ENCODE assay signal across 21 cellular contexts in the genomic region with DNA sequence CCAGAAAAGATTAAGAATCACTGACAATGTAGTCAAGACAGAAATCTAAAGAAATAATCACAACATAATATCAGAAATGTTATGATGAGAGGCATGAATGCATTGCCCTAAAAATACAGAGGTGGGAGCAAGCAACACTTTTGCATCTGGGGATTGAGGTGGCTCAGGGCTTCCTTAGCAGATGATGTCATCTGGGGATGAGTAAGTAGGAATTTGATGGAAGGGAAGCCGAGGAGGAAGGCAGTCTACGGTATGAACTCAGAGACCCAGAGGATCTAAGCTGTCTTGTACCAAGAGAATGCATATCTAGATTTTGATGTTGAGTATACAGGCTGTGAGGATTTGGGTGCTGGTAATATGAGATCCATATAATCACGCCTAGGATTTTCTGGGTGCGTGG.
A peak's percentile ranks its signal among the peaks of the same experiment; 100 is the strongest.
DNase-seq lines count a peak whose midpoint lies in the region; ATAC-seq and TF ChIP-seq lines count a peak whose summit lies in the region.
"Had no signal": no experiment of that assay in that cellular context is flagged by ENCODE, and none has a peak within 500 bp of the region (broad histone marks: within the 10 kb centered on the region; RNA-seq: fewer than 3 reads in every experiment).

No MANE protein-coding gene starts in this region.

- BruUV-seq in PC-3 (replicated peaks; lab: Mats Ljungman, UMichigan), result no TSS peak

- no peak for TF ChIP-seq CTCF in PC-3 (conservative IDR thresholded peaks at IDR 0.05; ENCODE audit: low read depth, low read length)
- no peak for TF ChIP-seq CTCF in fibroblast of lung (conservative IDR thresholded peaks at IDR 0.05 in 1 of 2, IDR thresholded peaks at IDR 0.05 in 1 of 2; ENCODE audit: low read depth in 1 of 2, low read length in 2 of 2)
- no peak for TF ChIP-seq CTCF in CD14-positive monocyte (IDR thresholded peaks at IDR 0.05)

- H3K9ac ChIP-seq in PC-3 (ENCODE audit: low read length) (no peak overlapping the region), fibroblast of lung (ENCODE audit: insufficient read depth, low read length) (no peak overlapping the region)

- no peaks in the 10 kb centered on the region for H3F3A ChIP-seq in PC-3 (ENCODE audit: low read length, unreplicated experiment)

- ATAC-seq in PC-3 (peak; percentile 24; the same call in 1 of the 2 replicates), T-cell (replicated peaks in 1 of 4) (no peak)
- ATAC-seq: gastroesophageal sphincter had no signal

- no peaks in the 10 kb centered on the region for H3K9me3 ChIP-seq in PC-3 (ENCODE audit: low read length)
- H3K9me3 ChIP-seq in fibroblast of lung (ENCODE audit: control insufficient read depth, insufficient read depth, low read depth, low read length), result no peaks in the 10 kb centered on the region
- H3K9me3 ChIP-seq: colonic mucosa had no signal

- POLR2A ChIA-PET in PC-3 (lab: Charles Lee; ENCODE audit: unreplicated experiment) (interaction anchor here (0.5 kb wide), 1 partner anchor 199 kb away, joined by 3 read pairs; no protein-coding TSS in a partner anchor), T-cell (lab: Charles Lee) (no interaction called here)

- no peaks in the 10 kb centered on the region for H3K36me3 ChIP-seq in PC-3 (ENCODE audit: low read depth, low read length)
- H3K36me3 ChIP-seq in fibroblast of lung (ENCODE audit: control insufficient read depth, insufficient read depth, low read length), result no peaks in the 10 kb centered on the region
- H3K36me3 ChIP-seq: colonic mucosa, gastroesophageal sphincter, upper lobe of left lung had no signal

- H3K36me3 Mint-ChIP-seq in CD14-positive monocyte (no peaks in the 10 kb centered on the region), T-cell (no peaks in the 10 kb centered on the region)
- H3K36me3 Mint-ChIP-seq: naive B cell had no signal

- H3K9me3 Mint-ChIP-seq in CD14-positive monocyte (peaks cover 5 to 19% (median 10%) of the 10 kb centered on the region in 7 donors), T-cell (peaks cover 0 to 2% (median 0%) of the 10 kb centered on the region in 3 donors)

- H3K27me3 Mint-ChIP-seq in CD14-positive monocyte (ENCODE audit: low read depth in 3 of 3), result peaks cover 0 to 2% (median 1%) of the 10 kb centered on the region in 3 donors
- H3K27me3 Mint-ChIP-seq in T-cell, result peaks cover 2% of the 10 kb centered on the region in 2 donors
- H3K27me3 Mint-ChIP-seq: B cell, naive B cell had no signal

- H3K4me1 ChIP-seq in PC-3 (ENCODE audit: insufficient read depth, low read length) (0 out of 2 replicates have a peak, but pooled peaks cover 14% of the 10 kb centered on the region), fibroblast of lung (ENCODE audit: control insufficient read depth, extremely low read depth, insufficient read depth, low read length) (peaks cover 4% of the 10 kb centered on the region)
- H3K4me1 ChIP-seq: colonic mucosa, gastroesophageal sphincter, upper lobe of left lung had no signal

- H3K27ac Mint-ChIP-seq in CD14-positive monocyte (peak overlapping the region in 1 of 7 donors; percentile 7), T-cell (no peak overlapping the region)
- H3K27ac Mint-ChIP-seq: B cell, naive B cell had no signal

- H3K27me3 ChIP-seq in PC-3 (ENCODE audit: low read length) (peaks cover 45% of the 10 kb centered on the region), fibroblast of lung (ENCODE audit: control insufficient read depth, insufficient read depth, low read length) (no peaks in the 10 kb centered on the region)
- H3K27me3 ChIP-seq: colonic mucosa, upper lobe of left lung had no signal

- no peak overlapping the region for H3K4me3 ChIP-seq in PC-3 (ENCODE audit: low read length)
- no peak overlapping the region for H3K4me3 ChIP-seq in fibroblast of lung (replicated peaks in 1 of 4; ENCODE audit: control extremely low read depth in 1 of 4, insufficient read depth in 1 of 4, low read depth in 3 of 4, low read length in 4 of 4)
- H3K4me3 ChIP-seq: colonic mucosa, gastroesophageal sphincter, upper lobe of left lung had no signal

- H3K79me2 ChIP-seq in PC-3 (ENCODE audit: low read length), result no peaks in the 10 kb centered on the region
- no peaks in the 10 kb centered on the region for H3K79me2 ChIP-seq in fibroblast of lung (ENCODE audit: control insufficient read depth, insufficient read depth, low read length)

- H4K20me1 ChIP-seq in PC-3 (ENCODE audit: low read length), result no peaks in the 10 kb centered on the region
- H4K20me1 ChIP-seq in fibroblast of lung (ENCODE audit: control insufficient read depth, extremely low read depth, insufficient read depth, low read length), result no peaks in the 10 kb centered on the region

- H3K4me3 Mint-ChIP-seq in CD14-positive monocyte (no peak overlapping the region), T-cell (no peak overlapping the region)
- H3K4me3 Mint-ChIP-seq: B cell, naive B cell had no signal

- H3K27ac ChIP-seq in PC-3 (ENCODE audit: low read length) (no peak overlapping the region), fibroblast of lung (ENCODE audit: insufficient read depth, low read length) (no peak overlapping the region)
- H3K27ac ChIP-seq: colonic mucosa, gastroesophageal sphincter, upper lobe of left lung, VCaP had no signal

- CTCF ChIA-PET in PC-3 (lab: Charles Lee) (no interaction called here), T-cell (lab: Charles Lee) (no interaction called here)

- H3K4me2 ChIP-seq in PC-3 (ENCODE audit: low read length), result no peak overlapping the region
- peak overlapping the region; percentile 25 for H3K4me2 ChIP-seq in fibroblast of lung (ENCODE audit: extremely low read depth, insufficient read depth, low read length)

- no peaks in the 10 kb centered on the region for H3K9me2 ChIP-seq in PC-3 (replicated peaks; ENCODE audit: low read length)

- H2AFZ ChIP-seq in PC-3 (ENCODE audit: low read length), result no peak overlapping the region
- no peak overlapping the region for H2AFZ ChIP-seq in fibroblast of lung (ENCODE audit: low read length)

- H3K4me1 Mint-ChIP-seq in CD14-positive monocyte, result no peaks in the 10 kb centered on the region
- H3K4me1 Mint-ChIP-seq in T-cell, result no peaks in the 10 kb centered on the region
- H3K4me1 Mint-ChIP-seq: B cell, naive B cell had no signal

- intact Hi-C loops in PC-3 (cut with micrococcal nuclease), result no loop called here
- intact Hi-C loops in CD14-positive monocyte (cut with micrococcal nuclease), result no loop called here

- peak; percentile 39 for DNase-seq in Daoy (ENCODE audit: low read depth)
- DNase-seq in PC-3, result peak; percentile 59
- DNase-seq in fibroblast of lung (ENCODE audit: low read depth in 2 of 2), result peak; percentile 5 to 46
- peak; percentile 30 for DNase-seq in putamen (ENCODE audit: low spot score)
- no peak for DNase-seq in NCI-H146 treated with DMSO at 0.1 percent for 48 hours (lab: John Stamatoyannopoulos, UW; ENCODE audit: unreplicated experiment)
- no peak for DNase-seq in effector CD4-positive, alpha-beta T cell
- no peak for DNase-seq in CD14-positive monocyte (ENCODE audit: low spot score)
- DNase-seq in T-cell, result no peak
- DNase-seq: activated CD4-positive, alpha-beta T cell treated with anti-CD3 and anti-CD28 coated beads, Interleukin-2, amount 50 U/mL, for 4 hours; activated naive CD4-positive, alpha-beta T cell treated with Interleukin-2 at 50 U/mL for 16 hours; activated T-cell treated with anti-CD3 and anti-CD28 coated beads for 4 hours; colonic mucosa; naive B cell; NCI-H1694; NCI-H226; NK-92 treated with Interleukin-12 subunit alpha and Interleukin-12 subunit beta, amount 100 ng/mL, for 24 hours; stimulated activated CD4-positive, alpha-beta T cell treated with anti-CD3 and anti-CD28 coated beads, Interleukin-2, amount 100 ng/mL, for 48 hours had no signal

Comparison
In these comparisons a context has a peak if more than half of its experiments do, and no peak if none do; other contexts are left out.
1. DNase-seq: peak in Daoy (single experiment), PC-3 (single experiment), fibroblast of lung (2 of 2) and putamen (single experiment); none in NCI-H146 treated with DMSO at 0.1 percent for 48 hours (single experiment), effector CD4-positive, alpha-beta T cell (single experiment), CD14-positive monocyte (single experiment) and T-cell (0 of 34).